In the genomic region with DNA sequence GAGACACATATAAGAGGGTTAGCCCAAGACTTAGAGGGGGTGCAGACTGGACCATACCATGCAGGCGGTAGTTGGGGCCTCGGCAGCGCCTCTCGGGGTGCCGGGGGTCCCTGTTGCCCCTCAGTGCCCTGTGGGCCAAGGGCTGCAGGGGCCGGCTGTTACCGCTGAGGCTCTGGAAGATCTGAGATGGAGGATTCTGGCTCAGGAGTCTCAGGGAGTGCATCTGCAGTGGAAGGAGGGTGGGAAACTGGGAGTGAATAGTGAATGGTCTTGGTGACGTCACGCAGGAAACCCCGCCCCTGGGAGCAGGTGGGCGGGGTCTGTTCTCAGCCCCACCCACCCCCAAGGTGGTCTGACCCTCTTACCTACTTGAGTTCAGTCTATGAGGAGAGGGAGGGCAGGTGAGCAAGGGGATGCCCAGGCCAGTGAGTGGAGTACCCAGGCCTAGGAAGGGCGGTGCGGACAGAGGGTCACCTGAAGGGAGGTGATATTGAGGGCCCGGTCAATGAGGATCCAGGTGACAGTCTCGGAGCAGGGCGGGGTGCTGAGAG, we compare ENCODE assay signal across 8 cellular contexts. TPM values are rescaled to one million over a fixed set of nuclear protein-coding genes. Genes with fewer than 3 reads are reported as not detected.
DNase-seq lines count a peak whose midpoint lies in the region; ATAC-seq and TF ChIP-seq lines count a peak whose summit lies in the region.

No MANE protein-coding gene starts in this region.

- no peak for ATAC-seq in T-cell (replicated peaks in 1 of 4)
- no peak for ATAC-seq in gastroesophageal sphincter
- no peak for ATAC-seq in GM18907 (IDR thresholded peaks at IDR 0.05; ENCODE audit: unreplicated experiment)
- no peak for ATAC-seq in HG02884 (IDR thresholded peaks at IDR 0.05; ENCODE audit: unreplicated experiment)

- POLR2A ChIA-PET in T-cell (lab: Charles Lee) = no interaction called here

- H3K9me3 Mint-ChIP-seq in T-cell = no peaks in the 10 kb centered on the region

- TF ChIP-seq EP300 in gastroesophageal sphincter (IDR thresholded peaks at IDR 0.05) = no peak
- TF ChIP-seq EP300 in sigmoid colon (IDR thresholded peaks at IDR 0.05) = no peak

- peaks cover 2% of the 10 kb centered on the region for H3K36me3 Mint-ChIP-seq in T-cell

- no peak for TF ChIP-seq CTCF in GM12864 (IDR thresholded peaks at IDR 0.05; ENCODE audit: low read depth, low read length, missing control alignments)
- no peak for TF ChIP-seq CTCF in gastroesophageal sphincter (IDR thresholded peaks at IDR 0.05)
- TF ChIP-seq CTCF in sigmoid colon (IDR thresholded peaks at IDR 0.05) = no peak

- H3K9me3 ChIP-seq in gastroesophageal sphincter (no peaks in the 10 kb centered on the region), sigmoid colon (no peaks in the 10 kb centered on the region)

- 73 to 81% methylated on average over 5 to 13 of the region's 16 CpGs for WGBS in gastroesophageal sphincter (ENCODE audit: low coverage in 1 of 2), 2 donors
- WGBS in sigmoid colon, 2 donors = 68 to 77% methylated on average over 16 of the region's 16 CpGs

- H3K4me3 Mint-ChIP-seq in T-cell = peak overlapping the region; percentile 97 to 99 (median 99)

- TF ChIP-seq POLR2A in gastroesophageal sphincter (IDR thresholded peaks at IDR 0.05) (no peak), sigmoid colon (IDR thresholded peaks at IDR 0.05) (no peak)

- H3K36me3 ChIP-seq in gastroesophageal sphincter (no peaks in the 10 kb centered on the region), sigmoid colon (no peaks in the 10 kb centered on the region)

- peaks cover 5 to 51% (median 22%) of the 10 kb centered on the region in 3 donors for H3K4me1 ChIP-seq in gastroesophageal sphincter
- peaks cover 0 to 36% (median 23%) of the 10 kb centered on the region in 4 donors for H3K4me1 ChIP-seq in sigmoid colon

- H3K27ac ChIP-seq in gastroesophageal sphincter (peak overlapping the region; percentile 91 to 98 (median 92)), sigmoid colon (peak overlapping the region; percentile 91 to 99 (median 96))

- H3K27me3 ChIP-seq in gastroesophageal sphincter = no peaks in the 10 kb centered on the region
- H3K27me3 ChIP-seq in sigmoid colon = no peaks in the 10 kb centered on the region

- DNase-seq in GM12864 (ENCODE audit: low read depth) (no peak), T-cell (no peak), sigmoid colon (no peak), SIG-M5 treated with dmso at 0.1 percent for 504 hours (lab: John Stamatoyannopoulos, UW; ENCODE audit: unreplicated experiment) (no peak)
- DNase-seq in activated CD4-positive, CD25-positive, alpha-beta regulatory T cell treated with anti-CD3 and anti-CD28 coated beads, Interleukin-2, amount 50 U/mL, for 72 hours = no peak

- peak overlapping the region; percentile 98 to 99 for H3K27ac Mint-ChIP-seq in T-cell

- H3K27me3 Mint-ChIP-seq in T-cell = no peaks in the 10 kb centered on the region

- H3K4me1 Mint-ChIP-seq in T-cell = peaks cover 36 to 40% (median 37%) of the 10 kb centered on the region in 3 donors

- CTCF ChIA-PET in T-cell (lab: Charles Lee) = interaction anchor here in 1 of 2 donors (1.0 kb wide), 1 partner anchor 332 kb away, joined by 3 read pairs; no protein-coding TSS in a partner anchor

- H3K4me3 ChIP-seq in GM12864 (ENCODE audit: low read depth, low read length) = peak overlapping the region; percentile 53
- peak overlapping the region in 1 of 2 donors; percentile 82 for H3K4me3 ChIP-seq in gastroesophageal sphincter
- peak overlapping the region in 3 of 4 donors; percentile 61 to 89 (median 66) for H3K4me3 ChIP-seq in sigmoid colon

- intact Hi-C loops in sigmoid colon (cut with DNase I) = loop anchor here (10.0 kb wide), 2 partner anchors 326 to 836 kb away; a partner anchor contains a TSS

RNA-seq across cellular contexts. Expression of a gene that starts 1.7 kb away (rescaled TPM):
- 10 to 100 TPM; 24.5 to 57.2 (median 56.0) TPM for total RNA-seq in T-cell
- 10 to 100 TPM in 2 of 4 donors, 1 to 10 TPM in 2; 2.9 to 16.8 (median 8.9) TPM for total RNA-seq in gastroesophageal sphincter
- total RNA-seq in sigmoid colon = 10 to 100 TPM; 10.5 to 14.1 (median 11.9) TPM
- polyA plus RNA-seq in sigmoid colon = 10 to 100 TPM in 1 of 3 donors, 1 to 10 TPM in 2; 6.2 to 10.2 (median 9.8) TPM

RNA-seq across cellular contexts. Expression of a gene that starts 7.1 kb away (rescaled TPM):
- 10 to 100 TPM in 4 of 5 donors, 1 to 10 TPM in 1; 8.0 to 18.5 (median 11.0) TPM for total RNA-seq in T-cell
- total RNA-seq in gastroesophageal sphincter = 10 to 100 TPM in 3 of 4 donors, 1 to 10 TPM in 1; 10.0 to 28.5 (median 12.5) TPM
- total RNA-seq in sigmoid colon = 10 to 100 TPM in 3 of 4 donors, 1 to 10 TPM in 1; 10.0 to 29.6 (median 14.7) TPM
- polyA plus RNA-seq in sigmoid colon = 10 to 100 TPM in 2 of 3 donors, 1 to 10 TPM in 1; 2.1 to 13.2 (median 11.6) TPM

RNA-seq across cellular contexts. Expression of a gene that starts 19.6 kb away (rescaled TPM):
- 10 to 100 TPM; 18.0 to 37.0 (median 31.8) TPM for total RNA-seq in T-cell
- 10 to 100 TPM in 3 of 4 donors, 1 to 10 TPM in 1; 7.2 to 17.9 (median 13.7) TPM for total RNA-seq in gastroesophageal sphincter
- total RNA-seq in sigmoid colon = 10 to 100 TPM in 3 of 4 donors, 1 to 10 TPM in 1; 10.0 to 16.9 (median 12.8) TPM
- polyA plus RNA-seq in sigmoid colon = 10 to 100 TPM; 18.0 to 45.6 (median 33.5) TPM

RNA-seq across cellular contexts. Expression of a gene that starts 19.9 kb away (rescaled TPM):
- total RNA-seq in T-cell (1,000 to 10,000 TPM; 2,370 to 2,784 (median 2,662) TPM), gastroesophageal sphincter (1,000 to 10,000 TPM; 1,261 to 2,300 (median 1,588) TPM), sigmoid colon (1,000 to 10,000 TPM; 2,699 to 3,791 (median 2,810) TPM)
- 1,000 to 10,000 TPM; 2,118 to 3,330 (median 2,641) TPM for polyA plus RNA-seq in sigmoid colon

RNA-seq across cellular contexts. Expression of a gene that starts 24.0 kb away (rescaled TPM):
- total RNA-seq in T-cell = 1 to 10 TPM in 4 of 5 donors, not detected in 1; 2.3 to 3.0 (median 2.7) TPM
- 1 to 10 TPM in 1 of 4 donors, not detected in 3; 1.5 TPM for total RNA-seq in gastroesophageal sphincter
- not detected for total RNA-seq in sigmoid colon
- polyA plus RNA-seq in sigmoid colon = 100 to 1,000 TPM; 109 to 168 (median 125) TPM
